8 cellular contexts compared by ENCODE assay signal in the genomic region with DNA sequence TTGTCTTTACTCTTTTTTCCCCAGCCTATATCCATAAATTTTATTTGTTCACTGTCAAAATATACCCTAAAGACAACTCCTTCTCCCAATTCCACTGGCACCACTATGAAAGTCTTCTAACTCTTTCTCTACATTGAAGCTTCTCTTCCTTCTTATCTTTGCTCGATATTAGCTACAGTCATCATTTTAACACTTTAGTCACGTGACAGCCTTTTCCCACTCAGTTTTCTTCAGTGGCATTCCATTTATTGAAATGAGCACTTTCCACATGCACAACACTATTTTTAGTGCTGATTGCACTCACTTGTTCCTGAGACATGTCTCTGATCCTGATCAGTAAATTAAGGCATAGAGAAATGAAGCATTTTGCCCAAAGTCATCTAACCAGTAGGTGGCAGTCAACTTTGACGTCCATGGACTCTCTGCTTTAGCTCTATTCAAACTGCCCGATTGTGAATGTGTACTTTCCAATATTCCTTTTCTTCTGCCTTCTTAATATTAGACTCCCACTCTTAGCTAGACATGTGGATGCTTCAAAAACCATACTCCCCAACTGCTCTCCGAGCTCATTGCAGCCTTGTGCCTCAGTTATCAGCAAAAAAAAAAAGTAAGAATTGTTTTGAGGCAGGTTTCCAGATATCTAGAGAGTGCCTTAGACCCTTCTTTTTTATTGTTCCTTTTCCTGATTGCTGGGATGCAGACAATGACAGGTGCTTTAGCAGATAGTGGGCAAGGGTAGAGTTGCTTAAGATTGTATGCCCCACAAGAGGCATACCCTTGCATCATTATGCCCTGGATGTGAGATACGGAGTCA.
DNase-seq lines count a peak whose midpoint lies in the region; ATAC-seq and TF ChIP-seq lines count a peak whose summit lies in the region.

No MANE protein-coding gene starts in this region.

- H3K4me1 Mint-ChIP-seq in activated CD8-positive, alpha-beta T cell treated with anti-CD3 and anti-CD28 coated beads, Interleukin-2, amount 10 ng/mL, durations not matched to agents 7 days and 5 days (ENCODE audit: low read depth): no peaks in the 10 kb centered on the region

- H3K4me3 Mint-ChIP-seq in activated CD8-positive, alpha-beta T cell treated with anti-CD3 and anti-CD28 coated beads, Interleukin-2, amount 10 ng/mL, durations not matched to agents 7 days and 5 days: no peak overlapping the region

- POLR2A ChIA-PET in activated CD8-positive, alpha-beta T cell treated with anti-CD3 and anti-CD28 coated beads, Interleukin-2, amount 10 ng/mL, durations not matched to agents 7 days and 5 days (lab: Charles Lee): no interaction called here

- H3K4me3 ChIP-seq in vagina: no peak overlapping the region

- TF ChIP-seq POLR2A in vagina (IDR thresholded peaks at IDR 0.05): no peak

- ATAC-seq in activated CD8-positive, alpha-beta T cell treated with anti-CD3 and anti-CD28 coated beads, Interleukin-2, amount 10 ng/mL, durations not matched to agents 7 days and 5 days: no peak

- CTCF ChIA-PET in activated CD8-positive, alpha-beta T cell treated with anti-CD3 and anti-CD28 coated beads, Interleukin-2, amount 10 ng/mL, durations not matched to agents 7 days and 5 days (lab: Charles Lee): no interaction called here

- no peaks in the 10 kb centered on the region for H3K4me1 ChIP-seq in vagina

- no peaks in the 10 kb centered on the region for H3K9me3 ChIP-seq in vagina

- H3K9me3 Mint-ChIP-seq in activated CD8-positive, alpha-beta T cell treated with anti-CD3 and anti-CD28 coated beads, Interleukin-2, amount 10 ng/mL, durations not matched to agents 7 days and 5 days (ENCODE audit: insufficient read depth): peaks cover 3% of the 10 kb centered on the region

- TF ChIP-seq CTCF in vagina (IDR thresholded peaks at IDR 0.05): peak in 1 of 3 experiments; percentile 33

- H3K36me3 Mint-ChIP-seq in activated CD8-positive, alpha-beta T cell treated with anti-CD3 and anti-CD28 coated beads, Interleukin-2, amount 10 ng/mL, durations not matched to agents 7 days and 5 days (ENCODE audit: low read depth): no peaks in the 10 kb centered on the region

- no peak overlapping the region for H3K27ac ChIP-seq in vagina

- no peaks in the 10 kb centered on the region for H3K36me3 ChIP-seq in vagina

- DNase-seq in G401 (ENCODE audit: low spot score) (peak; percentile 34), HT1080 (ENCODE audit: low read depth) (peak; percentile 34), SKM-1 (lab: John Stamatoyannopoulos, UW; ENCODE audit: unreplicated experiment) (peak; percentile 3), iPS DF 4.7 (ENCODE audit: extremely low read depth, low spot score) (peak; percentile 5), GOT3 (lab: John Stamatoyannopoulos, UW) (no peak), vagina (ENCODE audit: extremely low spot score in 2 of 2) (no peak), HCEC 1CT (no peak)
- DNase-seq in activated CD8-positive, alpha-beta T cell treated with anti-CD3 and anti-CD28 coated beads, Interleukin-2, amount 10 ng/mL, durations not matched to agents 7 days and 5 days: no peak

- in situ Hi-C loops in G401 (cut with HindIII; ENCODE audit: low sequenced_read_pairs): no loop called here

- no peak overlapping the region for H3K27ac Mint-ChIP-seq in activated CD8-positive, alpha-beta T cell treated with anti-CD3 and anti-CD28 coated beads, Interleukin-2, amount 10 ng/mL, durations not matched to agents 7 days and 5 days

- no peaks in the 10 kb centered on the region for H3K27me3 ChIP-seq in vagina

- intact Hi-C loops in vagina (cut with DNase I): no loop called here

- H3K27me3 Mint-ChIP-seq in activated CD8-positive, alpha-beta T cell treated with anti-CD3 and anti-CD28 coated beads, Interleukin-2, amount 10 ng/mL, durations not matched to agents 7 days and 5 days (ENCODE audit: low read depth): no peaks in the 10 kb centered on the region

Comparison
In these comparisons a context has a peak if more than half of its experiments do, and no peak if none do; other contexts are left out.
1. DNase-seq: peak in G401 (single experiment), HT1080 (single experiment), SKM-1 (single experiment) and iPS DF 4.7 (single experiment); none in GOT3 (single experiment), activated CD8-positive, alpha-beta T cell treated with anti-CD3 and anti-CD28 coated beads, Interleukin-2, amount 10 ng/mL, durations not matched to agents 7 days and 5 days (single experiment), vagina (0 of 2) and HCEC 1CT (single experiment).